ENCODE assay signal across 9 cellular contexts in genomic region chr18:63848159-63848558, GRCh38. TPM values are rescaled to one million over a fixed set of nuclear protein-coding genes. Genes with fewer than 3 reads are reported as not detected.
DNase-seq lines count a peak whose midpoint lies in the region; ATAC-seq, FAIRE-seq and TF ChIP-seq lines count a peak whose summit lies in the region.
"Had no signal": no experiment of that assay in that cellular context is flagged by ENCODE, and none has a peak within 500 bp of the region (broad histone marks: within the 10 kb centered on the region; RNA-seq: fewer than 3 reads in every experiment).

No MANE protein-coding gene starts in this region.

- H3K27me3 Mint-ChIP-seq in astrocyte (ENCODE audit: low read depth, unreplicated experiment), result no peaks in the 10 kb centered on the region

- no peaks in the 10 kb centered on the region for H3K9me3 Mint-ChIP-seq in astrocyte (ENCODE audit: unreplicated experiment)

- no peaks in the 10 kb centered on the region for H3K36me3 Mint-ChIP-seq in astrocyte (ENCODE audit: low read depth, unreplicated experiment)

- H3K9me3 ChIP-seq in HEK293 (ENCODE audit: control insufficient read depth, insufficient read depth, low read depth, low read length) (no peaks in the 10 kb centered on the region), astrocyte (ENCODE audit: insufficient read depth, low read depth, low read length) (no peaks in the 10 kb centered on the region)

- POLR2A ChIA-PET in HEK293 (lab: Yijun Ruan, JAX), result no interaction called here

- H3K9ac ChIP-seq in astrocyte (ENCODE audit: low read length), result no peak overlapping the region

- H3K4me1 ChIP-seq in HEK293 (ENCODE audit: control insufficient read depth, insufficient read depth, low read length), result no peaks in the 10 kb centered on the region
- H3K4me1 ChIP-seq in astrocyte (ENCODE audit: insufficient read depth, low read length), result no peaks in the 10 kb centered on the region

- FAIRE-seq in astrocyte (lab: Jason Lieb, UNC), result peak; percentile 85

- CTCF ChIA-PET in HEK293 (lab: Yijun Ruan, JAX), result interaction anchor here (0.6 to 7.5 kb wide), 17 partner anchors 9 to 363 kb away, joined by 3 to 100 read pairs (median 4); no protein-coding TSS in a partner anchor

- no peaks in the 10 kb centered on the region for H3K27me3 ChIP-seq in astrocyte (ENCODE audit: insufficient read depth, low read length)

- peak; percentile 88 for ATAC-seq in left lobe of liver
- ATAC-seq in HG03439 (IDR thresholded peaks at IDR 0.05; ENCODE audit: unreplicated experiment), result no peak

- no peak overlapping the region for H3K4me3 ChIP-seq in HEK293 (ENCODE audit: low read depth, low read length)
- H3K4me3 ChIP-seq in astrocyte (ENCODE audit: insufficient read depth, low read depth, low read length), result no peak overlapping the region

- DNase-seq in NCI-H1436 (lab: John Stamatoyannopoulos, UW) (peak; percentile 15), NCI-H1436 treated with DMSO at 0.1 percent for 48 hours (lab: John Stamatoyannopoulos, UW) (no peak), NCI-H2196 (lab: John Stamatoyannopoulos, UW; ENCODE audit: unreplicated experiment) (peak; percentile 63), astrocyte (ENCODE audit: low read depth) (peak; percentile 36), left lobe of liver (ENCODE audit: low spot score) (no peak), COLO668 (lab: John Stamatoyannopoulos, UW; ENCODE audit: unreplicated experiment) (no peak)

- TF ChIP-seq CTCF in HEK293 (tag by site-specific recombination; IDR thresholded peaks at IDR 0.05) (0 out of 2 replicates have a peak, but pooled peaks have one; percentile 7), astrocyte (IDR thresholded peaks at IDR 0.05; ENCODE audit: insufficient read depth, low read depth, low read length) (peak; percentile 76)

- H3K36me3 ChIP-seq in HEK293 (ENCODE audit: control insufficient read depth in 2 of 2, insufficient read depth in 1 of 2, low read length in 2 of 2) (no peaks in the 10 kb centered on the region), astrocyte (ENCODE audit: insufficient read depth, low read length) (no peaks in the 10 kb centered on the region)

- H3K27ac ChIP-seq in HEK293 (ENCODE audit: extremely low read depth, low read depth, low read length) (no peak overlapping the region), astrocyte (ENCODE audit: low read depth, low read length) (no peak overlapping the region)

- H4K20me1 ChIP-seq in astrocyte (ENCODE audit: insufficient read depth, low read length), result no peaks in the 10 kb centered on the region

- no peak overlapping the region for H3K4me2 ChIP-seq in astrocyte (ENCODE audit: low read length)

- no peak overlapping the region for H2AFZ ChIP-seq in astrocyte (ENCODE audit: low read depth, low read length)

- no peak overlapping the region for H3K4me3 Mint-ChIP-seq in astrocyte (ENCODE audit: unreplicated experiment)
- H3K4me3 Mint-ChIP-seq: B cell had no signal

- H3K4me1 Mint-ChIP-seq in astrocyte (ENCODE audit: low read depth, unreplicated experiment), result no peaks in the 10 kb centered on the region
- H3K4me1 Mint-ChIP-seq: B cell had no signal

- H3K27ac Mint-ChIP-seq in astrocyte (ENCODE audit: unreplicated experiment), result no peak overlapping the region
- H3K27ac Mint-ChIP-seq: B cell had no signal

- H3K79me2 ChIP-seq in astrocyte (ENCODE audit: insufficient read depth, low read length), result no peaks in the 10 kb centered on the region

TF ChIP-seq in HEK293, 187 proteins besides CTCF, POLR2A, EP300 and RAD21:
- no peak for TF ChIP-seq ZNF24 (tag by site-specific recombination; IDR thresholded peaks at IDR 0.05)
- peak; percentile 57 for TF ChIP-seq ZNF654 (tag by site-specific recombination; IDR thresholded peaks at IDR 0.05; ENCODE audit: low read depth)

RNA-seq across cellular contexts. Expression of gene SERPINB2, which starts 39.3 kb away (rescaled TPM):
- 0.60 and 1.7 TPM in 2 replicates for total RNA-seq in astrocyte
- not detected for total RNA-seq in left lobe of liver

RNA-seq across cellular contexts. Expression of gene SERPINB10, which starts 59.6 kb away (rescaled TPM):
- total RNA-seq in astrocyte (not detected in 2 replicates), left lobe of liver (not detected)
- total RNA-seq: B cell had no signal

Comparison
In these comparisons a context has a peak if more than half of its experiments do, and no peak if none do; other contexts are left out.
1. DNase-seq: peak in NCI-H1436 (single experiment), NCI-H2196 (single experiment) and astrocyte (single experiment); none in NCI-H1436 treated with DMSO at 0.1 percent for 48 hours (single experiment), left lobe of liver (single experiment) and COLO668 (single experiment).